Comparison of ENCODE assay signal across 8 cellular contexts in the genomic region with DNA sequence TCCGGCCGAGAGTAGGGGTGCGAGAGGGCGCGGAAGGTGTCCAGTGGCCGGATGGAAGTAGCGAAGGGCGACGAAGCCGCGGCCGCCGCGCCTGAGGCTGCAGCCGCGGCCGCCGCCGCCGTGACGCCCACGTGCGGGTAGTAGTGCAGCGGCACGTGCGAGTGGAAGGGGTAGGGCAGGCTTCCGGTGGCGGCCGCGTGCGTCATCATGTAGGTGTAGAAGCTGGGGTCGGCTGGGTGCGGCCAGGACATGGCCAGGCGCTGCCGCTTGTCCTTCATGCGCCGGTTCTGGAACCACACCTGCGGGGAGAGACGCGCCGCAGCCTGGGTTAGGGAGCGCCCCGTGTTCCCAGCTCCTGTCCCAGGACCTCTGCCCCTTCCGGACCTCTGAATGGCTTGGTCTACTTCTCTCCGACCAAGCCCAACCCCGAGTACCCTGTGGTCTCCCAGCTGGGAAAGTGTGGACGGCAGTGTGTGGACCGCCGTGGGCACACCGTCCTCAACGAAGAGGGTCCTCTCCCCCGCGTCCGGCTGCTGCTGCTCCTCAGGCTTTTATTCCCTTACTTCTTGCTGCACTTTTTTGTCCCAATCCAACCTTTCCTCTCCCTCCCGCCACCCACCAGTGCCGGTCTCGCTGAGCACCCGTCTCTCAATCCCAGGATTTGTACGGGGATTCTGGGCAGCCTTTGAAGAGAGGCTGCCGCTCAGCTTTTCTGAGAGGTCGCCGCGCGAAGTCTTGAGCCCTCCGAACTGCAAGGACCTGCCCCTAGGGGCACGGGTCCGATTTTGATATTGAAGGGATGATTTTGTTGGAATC. TPM values are rescaled to one million over a fixed set of nuclear protein-coding genes. Genes with fewer than 3 reads are reported as not detected.
A peak's percentile ranks its signal among the peaks of the same experiment; 100 is the strongest.
DNase-seq lines count a peak whose midpoint lies in the region; ATAC-seq and TF ChIP-seq lines count a peak whose summit lies in the region.

No MANE protein-coding gene starts in this region.

- no peak overlapping the region for H2BK15ac ChIP-seq in mesendoderm (replicated peaks; ENCODE audit: low read depth)

- peak; percentile 72 for DNase-seq in A673 (ENCODE audit: low spot score)
- DNase-seq in ELF-1 (ENCODE audit: low read depth, low spot score) = peak; percentile 60
- peak; percentile 37 for DNase-seq in activated CD8-positive, alpha-beta memory T cell treated with anti-CD3 and anti-CD28 coated beads, Interleukin-2, amount 10 ng/mL, durations not matched to agents 7 days and 5 days
- DNase-seq in mesendoderm = peak; percentile 31
- DNase-seq in PC-9 = no peak
- no peak for DNase-seq in germinal center (ENCODE audit: low spot score)
- no peak for DNase-seq in NCI-H1436 (lab: John Stamatoyannopoulos, UW)
- no peak for DNase-seq in NCI-H1048 (lab: John Stamatoyannopoulos, UW)

- WGBS in mesendoderm (ENCODE audit: extremely low coverage, insufficient coverage, low lambda C conversion rate) = no CpG with 5 or more reads among the region's 67 CpGs

- H3K27me3 ChIP-seq in A673 (replicated peaks; ENCODE audit: insufficient read depth, low read depth, low read length, poor library complexity) (peaks cover 94% of the 10 kb centered on the region), mesendoderm (ENCODE audit: insufficient read depth, low read length, poor library complexity) (peaks cover 82% of the 10 kb centered on the region), PC-9 (ENCODE audit: insufficient read depth, low read depth) (peaks cover 42% of the 10 kb centered on the region)

- no peaks in the 10 kb centered on the region for H3K9me3 ChIP-seq in A673 (ENCODE audit: low read depth, low read length, poor library complexity, severe bottlenecking)
- H3K9me3 ChIP-seq in PC-9 (ENCODE audit: insufficient read depth, low read depth) = no peaks in the 10 kb centered on the region; the same call in 1 of the 2 replicates

- H4K5ac ChIP-seq in mesendoderm (ENCODE audit: low read length) = no peak overlapping the region

- no peak for ATAC-seq in activated CD8-positive, alpha-beta memory T cell treated with anti-CD3 and anti-CD28 coated beads, Interleukin-2, amount 10 ng/mL, durations not matched to agents 7 days and 5 days

- CTCF ChIA-PET in A673 (lab: Charles Lee) (interaction anchor here (1.5 to 2.2 kb wide), 2 partner anchors 390 to 714 kb away, joined by 6 read pairs; no protein-coding TSS in a partner anchor), PC-9 (lab: Charles Lee) (no interaction called here)
- CTCF ChIA-PET in activated CD8-positive, alpha-beta memory T cell treated with anti-CD3 and anti-CD28 coated beads, Interleukin-2, amount 10 ng/mL, durations not matched to agents 7 days and 5 days (lab: Charles Lee) = no interaction called here

- H4K8ac ChIP-seq in mesendoderm (ENCODE audit: low read depth, low read length) = no peak overlapping the region

- H3K56ac ChIP-seq in mesendoderm (ENCODE audit: low read length) = peak overlapping the region; percentile 38

- H3K4ac ChIP-seq in mesendoderm (ENCODE audit: low read depth, low read length) = no peak overlapping the region

- H3K79me1 ChIP-seq in mesendoderm (ENCODE audit: low read length) = no peaks in the 10 kb centered on the region

- H3K27ac Mint-ChIP-seq in activated CD8-positive, alpha-beta memory T cell treated with anti-CD3 and anti-CD28 coated beads, Interleukin-2, amount 10 ng/mL, durations not matched to agents 7 days and 5 days = peak overlapping the region; percentile 74

- H3K23ac ChIP-seq in mesendoderm (ENCODE audit: low read length) = no peak overlapping the region

- peaks cover 41% of the 10 kb centered on the region for H3K4me1 ChIP-seq in A673 (ENCODE audit: insufficient read depth, low read length, poor library complexity, severe bottlenecking)
- peaks cover 5% of the 10 kb centered on the region for H3K4me1 ChIP-seq in mesendoderm (ENCODE audit: control insufficient read depth, low read depth, low read length)
- H3K4me1 ChIP-seq in PC-9 (replicated peaks; ENCODE audit: insufficient read depth) = no peaks in the 10 kb centered on the region

- peaks cover 5% of the 10 kb centered on the region for H3K36me3 Mint-ChIP-seq in activated CD8-positive, alpha-beta memory T cell treated with anti-CD3 and anti-CD28 coated beads, Interleukin-2, amount 10 ng/mL, durations not matched to agents 7 days and 5 days

- H3K9me3 Mint-ChIP-seq in activated CD8-positive, alpha-beta memory T cell treated with anti-CD3 and anti-CD28 coated beads, Interleukin-2, amount 10 ng/mL, durations not matched to agents 7 days and 5 days (ENCODE audit: low read depth) = no peaks in the 10 kb centered on the region

- no peak overlapping the region for H3K18ac ChIP-seq in mesendoderm (ENCODE audit: low read length)

- TF ChIP-seq CTCF in A673 (conservative IDR thresholded peaks at IDR 0.05; ENCODE audit: low read depth, low read length) (no peak), PC-9 (conservative IDR thresholded peaks at IDR 0.05) (no peak)

- no peak overlapping the region for H2BK5ac ChIP-seq in mesendoderm (ENCODE audit: low read length)

- peak overlapping the region; percentile 15 for H3K4me3 Mint-ChIP-seq in activated CD8-positive, alpha-beta memory T cell treated with anti-CD3 and anti-CD28 coated beads, Interleukin-2, amount 10 ng/mL, durations not matched to agents 7 days and 5 days

- no peaks in the 10 kb centered on the region for H3F3A ChIP-seq in PC-9 (ENCODE audit: insufficient read depth, low read depth)

- H3K9me2 ChIP-seq in PC-9 (ENCODE audit: insufficient read depth) = no peaks in the 10 kb centered on the region

- peaks cover 10% of the 10 kb centered on the region for H3K4me1 Mint-ChIP-seq in activated CD8-positive, alpha-beta memory T cell treated with anti-CD3 and anti-CD28 coated beads, Interleukin-2, amount 10 ng/mL, durations not matched to agents 7 days and 5 days

- no peak overlapping the region for H3K9ac ChIP-seq in mesendoderm (ENCODE audit: low read length)

- peaks cover 82% of the 10 kb centered on the region for H3K27me3 Mint-ChIP-seq in activated CD8-positive, alpha-beta memory T cell treated with anti-CD3 and anti-CD28 coated beads, Interleukin-2, amount 10 ng/mL, durations not matched to agents 7 days and 5 days

- H3K4me3 ChIP-seq in A673 (ENCODE audit: low read depth, low read length, poor library complexity, severe bottlenecking) = peak overlapping the region; percentile 36
- no peak overlapping the region for H3K4me3 ChIP-seq in mesendoderm (ENCODE audit: low read length)
- H3K4me3 ChIP-seq in PC-9 = no peak overlapping the region

- H3K79me2 ChIP-seq in mesendoderm (ENCODE audit: control insufficient read depth, insufficient read depth, low read length) (no peaks in the 10 kb centered on the region), PC-9 (ENCODE audit: low read depth) (no peaks in the 10 kb centered on the region)

- H2AFZ ChIP-seq in PC-9 = no peak overlapping the region

- no peak overlapping the region for H2BK120ac ChIP-seq in mesendoderm (ENCODE audit: low read depth, low read length)

- peak overlapping the region; percentile 46 for H3K4me2 ChIP-seq in mesendoderm (ENCODE audit: low read length)
- H3K4me2 ChIP-seq in PC-9 = no peak overlapping the region

- intact Hi-C loops in A673 (cut with micrococcal nuclease; ENCODE audit: unreplicated experiment) = loop anchor here (2.0 to 5.0 kb wide), 3 partner anchors 78 to 968 kb away; a partner anchor contains a TSS
- intact Hi-C loops in PC-9 (cut with micrococcal nuclease; ENCODE audit: unreplicated experiment) = no loop called here

- H3K27ac ChIP-seq in A673 (ENCODE audit: low read depth, low read length, poor library complexity, severe bottlenecking) = no peak overlapping the region
- no peak overlapping the region for H3K27ac ChIP-seq in mesendoderm (ENCODE audit: low read depth, low read length)
- no peak overlapping the region for H3K27ac ChIP-seq in PC-9

- POLR2A ChIA-PET in A673 (lab: Charles Lee; ENCODE audit: low non-redundant PET) (no interaction called here), PC-9 (lab: Charles Lee; ENCODE audit: unreplicated experiment) (no interaction called here)

- H3K36me3 ChIP-seq in A673 (ENCODE audit: insufficient read depth, low read length, poor library complexity, severe bottlenecking) (no peaks in the 10 kb centered on the region), mesendoderm (ENCODE audit: control insufficient read depth, insufficient read depth, low read length) (no peaks in the 10 kb centered on the region), PC-9 (ENCODE audit: low read depth) (no peaks in the 10 kb centered on the region)

- BruUV-seq in A673 (replicated peaks; lab: Mats Ljungman, UMichigan) (no TSS peak), PC-9 (replicated peaks; lab: Mats Ljungman, UMichigan) (no TSS peak)

- no peak overlapping the region for H2AK5ac ChIP-seq in mesendoderm (ENCODE audit: low read length)

- no peaks in the 10 kb centered on the region for H4K20me1 ChIP-seq in PC-9 (ENCODE audit: insufficient read depth)

RNA-seq across cellular contexts. Expression of a gene that starts 3.0 kb away (rescaled TPM):
- 0.41 and 0.70 TPM in 2 replicates for total RNA-seq in A673 (2021)
- total RNA-seq in activated CD8-positive, alpha-beta memory T cell treated with anti-CD3 and anti-CD28 coated beads, Interleukin-2, amount 10 ng/mL, durations not matched to agents 7 days and 5 days = not detected
- 0.01 TPM for polyA plus RNA-seq in mesendoderm (2013, experiment 1 of 2)
- polyA plus RNA-seq in mesendoderm (2013, experiment 2 of 2) = not detected
- not detected in 2 replicates for total RNA-seq in PC-9 (2021)

RNA-seq across cellular contexts. Expression of a gene that starts 11.8 kb away (rescaled TPM):
- total RNA-seq in A673 (2021) (32.7 and 33.8 TPM in 2 replicates), PC-9 (2021) (not detected in 2 replicates)
- total RNA-seq in activated CD8-positive, alpha-beta memory T cell treated with anti-CD3 and anti-CD28 coated beads, Interleukin-2, amount 10 ng/mL, durations not matched to agents 7 days and 5 days = not detected
- 0.18 TPM for polyA plus RNA-seq in mesendoderm (2013, experiment 1 of 2)
- polyA plus RNA-seq in mesendoderm (2013, experiment 2 of 2) = 0.10 TPM

RNA-seq across cellular contexts. Expression of a gene that starts 18.8 kb away (rescaled TPM):
- 0.58 and 0.72 TPM in 2 replicates for total RNA-seq in A673 (2021)
- not detected for total RNA-seq in activated CD8-positive, alpha-beta memory T cell treated with anti-CD3 and anti-CD28 coated beads, Interleukin-2, amount 10 ng/mL, durations not matched to agents 7 days and 5 days
- not detected for polyA plus RNA-seq in mesendoderm (2013, experiment 1 of 2)
- polyA plus RNA-seq in mesendoderm (2013, experiment 2 of 2) = not detected
- total RNA-seq in PC-9 (2021) = not detected in 2 replicates

RNA-seq across cellular contexts. Expression of a gene that starts 26.3 kb away (rescaled TPM):
- total RNA-seq in A673 (2021) = 107 and 123 TPM in 2 replicates
- total RNA-seq in activated CD8-positive, alpha-beta memory T cell treated with anti-CD3 and anti-CD28 coated beads, Interleukin-2, amount 10 ng/mL, durations not matched to agents 7 days and 5 days = not detected
- 0.08 TPM for polyA plus RNA-seq in mesendoderm (2013, experiment 1 of 2)
- 0.08 TPM for polyA plus RNA-seq in mesendoderm (2013, experiment 2 of 2)
- not detected in 2 replicates for total RNA-seq in PC-9 (2021)

RNA-seq across cellular contexts. Expression of a gene that starts 35.8 kb away (rescaled TPM):
- total RNA-seq in A673 (2021) (88.6 and 98.3 TPM in 2 replicates), PC-9 (2021) (not detected in 2 replicates)
- total RNA-seq in activated CD8-positive, alpha-beta memory T cell treated with anti-CD3 and anti-CD28 coated beads, Interleukin-2, amount 10 ng/mL, durations not matched to agents 7 days and 5 days = not detected
- not detected for polyA plus RNA-seq in mesendoderm (2013, experiment 1 of 2)
- not detected for polyA plus RNA-seq in mesendoderm (2013, experiment 2 of 2)

Comparison
In these comparisons a context has a peak if more than half of its experiments do, and no peak if none do; other contexts are left out.
1. DNase-seq: peak in A673 (single experiment), ELF-1 (single experiment), activated CD8-positive, alpha-beta memory T cell treated with anti-CD3 and anti-CD28 coated beads, Interleukin-2, amount 10 ng/mL, durations not matched to agents 7 days and 5 days (single experiment) and mesendoderm (single experiment); none in PC-9 (0 of 2), germinal center (single experiment), NCI-H1436 (single experiment) and NCI-H1048 (single experiment).
2. RNA of a gene that starts 11.8 kb away (total RNA-seq): 32.7 to 33.8 TPM in A673; not detected in activated CD8-positive, alpha-beta memory T cell treated with anti-CD3 and anti-CD28 coated beads, Interleukin-2, amount 10 ng/mL, durations not matched to agents 7 days and 5 days and not detected in PC-9; every median in the first group is over 10 times any median in the second.